ENCODE assay signal across 11 cellular contexts in genomic region chr7:150992833-150993302, GRCh38. TPM values are rescaled to one million over a fixed set of nuclear protein-coding genes. Genes with fewer than 3 reads are reported as not detected.
A peak's percentile ranks its signal among the peaks of the same experiment; 100 is the strongest.
DNase-seq lines count a peak whose midpoint lies in the region; ATAC-seq and TF ChIP-seq lines count a peak whose summit lies in the region.
"Had no signal": no experiment of that assay in that cellular context is flagged by ENCODE, and none has a peak within 500 bp of the region (broad histone marks: within the 10 kb centered on the region; RNA-seq: fewer than 3 reads in every experiment).

No MANE protein-coding gene starts in this region.

- H3K4me1 Mint-ChIP-seq in activated T-helper 17 cell treated with anti-CD3 and anti-CD28 coated beads, Interleukin-2, amount 50 U/mL, for 72 hours, result peaks cover 17% of the 10 kb centered on the region

- peaks cover 15% of the 10 kb centered on the region for H3K9me3 Mint-ChIP-seq in activated T-helper 17 cell treated with anti-CD3 and anti-CD28 coated beads, Interleukin-2, amount 50 U/mL, for 72 hours

- H3K4me3 Mint-ChIP-seq in activated T-helper 17 cell treated with anti-CD3 and anti-CD28 coated beads, Interleukin-2, amount 50 U/mL, for 72 hours, result no peak overlapping the region

- peaks cover 7% of the 10 kb centered on the region for H3K9me3 ChIP-seq in mesodermal cell (ENCODE audit: control insufficient read depth, low read length)
- H3K9me3 ChIP-seq: adrenal gland, ovary had no signal

- no peak for TF ChIP-seq CTCF in GM13977 (IDR thresholded peaks at IDR 0.05; ENCODE audit: extremely low read depth, insufficient read depth, missing control alignments)

- H3K36me3 ChIP-seq in mesodermal cell (ENCODE audit: control insufficient read depth, insufficient read depth, low read length), result no peaks in the 10 kb centered on the region
- H3K36me3 ChIP-seq: adrenal gland, ovary had no signal

- peak overlapping the region; percentile 66 for H3K27ac Mint-ChIP-seq in activated T-helper 17 cell treated with anti-CD3 and anti-CD28 coated beads, Interleukin-2, amount 50 U/mL, for 72 hours

- DNase-seq in GM13977 (ENCODE audit: low spot score) (peak; percentile 65), OCI-M2 (lab: John Stamatoyannopoulos, UW; ENCODE audit: unreplicated experiment) (no peak)

- no CpG with 5 or more reads among the region's 5 CpGs for WGBS in mesodermal cell (ENCODE audit: insufficient coverage in 2 of 2), 2 experiments

- H3K4me3 ChIP-seq in mesodermal cell (ENCODE audit: extremely low read depth, insufficient read depth, low read length, poor library complexity, severe bottlenecking), result no peak overlapping the region
- H3K4me3 ChIP-seq: adrenal gland, ovary had no signal

- no peaks in the 10 kb centered on the region for H3K36me3 Mint-ChIP-seq in activated T-helper 17 cell treated with anti-CD3 and anti-CD28 coated beads, Interleukin-2, amount 50 U/mL, for 72 hours (ENCODE audit: low read depth)

- peak overlapping the region; percentile 13 for H3K27ac ChIP-seq in mesodermal cell (ENCODE audit: low read depth, low read length, severe bottlenecking)
- H3K27ac ChIP-seq: HL-60, ovary had no signal

- H3K27me3 Mint-ChIP-seq in activated T-helper 17 cell treated with anti-CD3 and anti-CD28 coated beads, Interleukin-2, amount 50 U/mL, for 72 hours, result no peaks in the 10 kb centered on the region

- in situ Hi-C loops in GM13977 (cut with MboI; ENCODE audit: low pct_unique_long_range_greater_than_20kb, low sequenced_read_pairs, unreplicated experiment), result no loop called here

- H3K4me1 ChIP-seq in mesodermal cell (ENCODE audit: control insufficient read depth, insufficient read depth, low read length, poor library complexity, severe bottlenecking), result peaks cover 20% of the 10 kb centered on the region
- H3K4me1 ChIP-seq: adrenal gland had no signal

- ATAC-seq in HG03066 (IDR thresholded peaks at IDR 0.05; ENCODE audit: low read depth, unreplicated experiment), result peak; percentile 61
- ATAC-seq in activated T-helper 17 cell treated with anti-CD3 and anti-CD28 coated beads, Interleukin-2, amount 50 U/mL, for 72 hours (replicated peaks), result no peak
- ATAC-seq in HG02610 (IDR thresholded peaks at IDR 0.05; ENCODE audit: unreplicated experiment), result no peak
- ATAC-seq in GM21515 (IDR thresholded peaks at IDR 0.05; ENCODE audit: unreplicated experiment), result no peak
- no peak for ATAC-seq in HG03097 (IDR thresholded peaks at IDR 0.05; ENCODE audit: low FRiP score, unreplicated experiment)

RNA-seq across cellular contexts. Expression of gene NOS3, which starts 2.1 kb away (rescaled TPM):
- 10 to 100 TPM in 1 of 2 donors, 1 to 10 TPM in 1; 8.0 to 12.1 TPM for total RNA-seq in activated T-helper 17 cell treated with anti-CD3 and anti-CD28 coated beads, Interleukin-2, amount 50 U/mL, for 72 hours
- polyA plus RNA-seq in mesodermal cell (2013, experiment 1 of 2), result 27.8 TPM
- polyA plus RNA-seq in mesodermal cell (2013, experiment 2 of 2), result 18.2 TPM

RNA-seq across cellular contexts. Expression of gene KCNH2, which starts 14.7 kb away (rescaled TPM):
- under 1 TPM; 0.32 to 0.77 TPM for total RNA-seq in activated T-helper 17 cell treated with anti-CD3 and anti-CD28 coated beads, Interleukin-2, amount 50 U/mL, for 72 hours
- 10.4 TPM for polyA plus RNA-seq in mesodermal cell (2013, experiment 1 of 2)
- polyA plus RNA-seq in mesodermal cell (2013, experiment 2 of 2), result 8.6 TPM

RNA-seq across cellular contexts. Expression of gene ATG9B, which starts 31.4 kb away (rescaled TPM):
- 10 to 100 TPM in 1 of 2 donors, 1 to 10 TPM in 1; 2.9 to 18.2 TPM for total RNA-seq in activated T-helper 17 cell treated with anti-CD3 and anti-CD28 coated beads, Interleukin-2, amount 50 U/mL, for 72 hours
- polyA plus RNA-seq in mesodermal cell (2013, experiment 1 of 2), result 2.4 TPM
- polyA plus RNA-seq in mesodermal cell (2013, experiment 2 of 2), result 1.8 TPM

RNA-seq across cellular contexts. Expression of gene ABCB8, which starts 35.4 kb away (rescaled TPM):
- 10 to 100 TPM; 36.4 to 52.0 TPM for total RNA-seq in activated T-helper 17 cell treated with anti-CD3 and anti-CD28 coated beads, Interleukin-2, amount 50 U/mL, for 72 hours
- 26.9 TPM for polyA plus RNA-seq in mesodermal cell (2013, experiment 1 of 2)
- polyA plus RNA-seq in mesodermal cell (2013, experiment 2 of 2), result 23.8 TPM

RNA-seq across cellular contexts. Expression of gene ASIC3, which starts 55.5 kb away (rescaled TPM):
- total RNA-seq in activated T-helper 17 cell treated with anti-CD3 and anti-CD28 coated beads, Interleukin-2, amount 50 U/mL, for 72 hours, result 1 to 10 TPM; 9.0 to 9.7 TPM
- 4.0 TPM for polyA plus RNA-seq in mesodermal cell (2013, experiment 1 of 2)
- polyA plus RNA-seq in mesodermal cell (2013, experiment 2 of 2), result 2.7 TPM
